In the genomic region with DNA sequence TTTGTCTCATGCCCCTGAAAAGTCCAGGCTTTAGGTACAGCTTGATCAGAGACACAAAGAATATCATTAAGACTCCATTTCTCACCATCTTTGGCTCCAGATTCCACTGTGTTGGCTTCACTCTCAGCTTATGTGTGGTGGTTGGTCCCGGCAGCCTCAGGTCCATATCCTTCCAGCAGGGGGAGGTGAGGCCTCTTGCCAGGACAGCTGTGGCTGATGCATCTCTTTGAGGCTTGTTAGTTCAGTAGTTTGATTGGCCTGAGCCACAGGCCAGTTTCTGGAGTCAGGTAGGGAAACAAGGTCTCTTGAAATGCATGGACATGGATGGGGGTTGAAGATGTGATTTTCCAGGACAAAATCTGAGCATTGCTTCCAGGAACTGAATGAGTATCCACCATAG, we compare ENCODE assay signal across 2 cellular contexts.
TF ChIP-seq lines count a peak whose summit lies in the region.

No MANE protein-coding gene starts in this region.

TF ChIP-seq in K562, 482 proteins besides CTCF, POLR2A, EP300 and RAD21 (continued from another document):
- TF ChIP-seq, protein P1, sequence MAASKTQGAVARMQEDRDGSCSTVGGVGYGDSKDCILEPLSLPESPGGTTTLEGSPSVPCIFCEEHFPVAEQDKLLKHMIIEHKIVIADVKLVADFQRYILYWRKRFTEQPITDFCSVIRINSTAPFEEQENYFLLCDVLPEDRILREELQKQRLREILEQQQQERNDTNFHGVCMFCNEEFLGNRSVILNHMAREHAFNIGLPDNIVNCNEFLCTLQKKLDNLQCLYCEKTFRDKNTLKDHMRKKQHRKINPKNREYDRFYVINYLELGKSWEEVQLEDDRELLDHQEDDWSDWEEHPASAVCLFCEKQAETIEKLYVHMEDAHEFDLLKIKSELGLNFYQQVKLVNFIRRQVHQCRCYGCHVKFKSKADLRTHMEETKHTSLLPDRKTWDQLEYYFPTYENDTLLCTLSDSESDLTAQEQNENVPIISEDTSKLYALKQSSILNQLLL (CRISPR knock-in tag; IDR thresholded peaks at IDR 0.05; ENCODE audit: borderline replicate concordance), result no peak
- no peak for TF ChIP-seq TEAD2 (tag; IDR thresholded peaks at IDR 0.05)
- TF ChIP-seq, protein P2, sequence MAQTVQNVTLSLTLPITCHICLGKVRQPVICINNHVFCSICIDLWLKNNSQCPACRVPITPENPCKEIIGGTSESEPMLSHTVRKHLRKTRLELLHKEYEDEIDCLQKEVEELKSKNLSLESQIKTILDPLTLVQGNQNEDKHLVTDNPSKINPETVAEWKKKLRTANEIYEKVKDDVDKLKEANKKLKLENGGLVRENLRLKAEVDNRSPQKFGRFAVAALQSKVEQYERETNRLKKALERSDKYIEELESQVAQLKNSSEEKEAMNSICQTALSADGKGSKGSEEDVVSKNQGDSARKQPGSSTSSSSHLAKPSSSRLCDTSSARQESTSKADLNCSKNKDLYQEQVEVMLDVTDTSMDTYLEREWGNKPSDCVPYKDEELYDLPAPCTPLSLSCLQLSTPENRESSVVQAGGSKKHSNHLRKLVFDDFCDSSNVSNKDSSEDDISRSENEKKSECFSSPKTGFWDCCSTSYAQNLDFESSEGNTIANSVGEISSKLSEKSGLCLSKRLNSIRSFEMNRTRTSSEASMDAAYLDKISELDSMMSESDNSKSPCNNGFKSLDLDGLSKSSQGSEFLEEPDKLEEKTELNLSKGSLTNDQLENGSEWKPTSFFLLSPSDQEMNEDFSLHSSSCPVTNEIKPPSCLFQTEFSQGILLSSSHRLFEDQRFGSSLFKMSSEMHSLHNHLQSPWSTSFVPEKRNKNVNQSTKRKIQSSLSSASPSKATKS (CRISPR knock-in tag; IDR thresholded peaks at IDR 0.05), result no peak
- TF ChIP-seq NUFIP1 (IDR thresholded peaks at IDR 0.05; ENCODE audit: partially characterized antibody), result no peak

TF ChIP-seq in HepG2, 621 proteins besides CTCF, POLR2A, EP300 and RAD21:
- TF ChIP-seq, protein P3, sequence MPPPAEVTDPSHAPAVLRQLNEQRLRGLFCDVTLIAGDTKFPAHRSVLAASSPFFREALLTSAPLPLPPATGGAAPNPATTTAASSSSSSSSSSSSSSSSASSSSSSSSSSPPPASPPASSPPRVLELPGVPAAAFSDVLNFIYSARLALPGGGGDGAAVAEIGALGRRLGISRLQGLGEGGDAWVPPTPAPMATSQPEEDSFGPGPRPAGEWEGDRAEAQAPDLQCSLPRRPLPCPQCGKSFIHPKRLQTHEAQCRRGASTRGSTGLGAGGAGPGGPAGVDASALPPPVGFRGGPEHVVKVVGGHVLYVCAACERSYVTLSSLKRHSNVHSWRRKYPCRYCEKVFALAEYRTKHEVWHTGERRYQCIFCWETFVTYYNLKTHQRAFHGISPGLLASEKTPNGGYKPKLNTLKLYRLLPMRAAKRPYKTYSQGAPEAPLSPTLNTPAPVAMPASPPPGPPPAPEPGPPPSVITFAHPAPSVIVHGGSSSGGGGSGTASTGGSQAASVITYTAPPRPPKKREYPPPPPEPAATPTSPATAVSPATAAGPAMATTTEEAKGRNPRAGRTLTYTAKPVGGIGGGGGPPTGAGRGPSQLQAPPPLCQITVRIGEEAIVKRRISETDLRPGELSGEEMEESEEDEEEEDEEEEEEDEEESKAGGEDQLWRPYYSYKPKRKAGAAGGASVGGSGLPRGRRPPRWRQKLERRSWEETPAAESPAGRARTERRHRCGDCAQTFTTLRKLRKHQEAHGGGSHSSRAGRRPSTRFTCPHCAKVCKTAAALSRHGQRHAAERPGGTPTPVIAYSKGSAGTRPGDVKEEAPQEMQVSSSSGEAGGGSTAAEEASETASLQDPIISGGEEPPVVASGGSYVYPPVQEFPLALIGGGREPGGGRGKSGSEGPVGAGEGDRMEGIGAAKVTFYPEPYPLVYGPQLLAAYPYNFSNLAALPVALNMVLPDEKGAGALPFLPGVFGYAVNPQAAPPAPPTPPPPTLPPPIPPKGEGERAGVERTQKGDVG (CRISPR knock-in tag; IDR thresholded peaks at IDR 0.05; ENCODE audit: borderline replicate concordance), result no peak
- TF ChIP-seq STAG1 (CRISPR knock-in tag; IDR thresholded peaks at IDR 0.05), result peak; percentile 80
- TF ChIP-seq RFXAP (CRISPR knock-in tag; IDR thresholded peaks at IDR 0.05; ENCODE audit: borderline replicate concordance), result 0 out of 2 replicates have a peak, but pooled peaks have one; percentile 31
- TF ChIP-seq MEIS1 (CRISPR knock-in tag; IDR thresholded peaks at IDR 0.05; ENCODE audit: borderline replicate concordance), result no peak
- 0 out of 2 replicates have a peak, but pooled peaks have one; percentile 25 for TF ChIP-seq ZNF644 (CRISPR knock-in tag; IDR thresholded peaks at IDR 0.05; ENCODE audit: low read depth)
- no peak for TF ChIP-seq THYN1 (CRISPR knock-in tag; IDR thresholded peaks at IDR 0.05; ENCODE audit: borderline replicate concordance, low read depth)
- TF ChIP-seq CBX5 (CRISPR knock-in tag; IDR thresholded peaks at IDR 0.05; ENCODE audit: borderline replicate concordance), result peak; percentile 34; the same call in 1 of the 2 replicates
- TF ChIP-seq, protein P4, sequence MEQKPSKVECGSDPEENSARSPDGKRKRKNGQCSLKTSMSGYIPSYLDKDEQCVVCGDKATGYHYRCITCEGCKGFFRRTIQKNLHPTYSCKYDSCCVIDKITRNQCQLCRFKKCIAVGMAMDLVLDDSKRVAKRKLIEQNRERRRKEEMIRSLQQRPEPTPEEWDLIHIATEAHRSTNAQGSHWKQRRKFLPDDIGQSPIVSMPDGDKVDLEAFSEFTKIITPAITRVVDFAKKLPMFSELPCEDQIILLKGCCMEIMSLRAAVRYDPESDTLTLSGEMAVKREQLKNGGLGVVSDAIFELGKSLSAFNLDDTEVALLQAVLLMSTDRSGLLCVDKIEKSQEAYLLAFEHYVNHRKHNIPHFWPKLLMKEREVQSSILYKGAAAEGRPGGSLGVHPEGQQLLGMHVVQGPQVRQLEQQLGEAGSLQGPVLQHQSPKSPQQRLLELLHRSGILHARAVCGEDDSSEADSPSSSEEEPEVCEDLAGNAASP (CRISPR knock-in tag; IDR thresholded peaks at IDR 0.05; ENCODE audit: borderline replicate concordance), result 0 out of 2 replicates have a peak, but pooled peaks have one; percentile 15
- 0 out of 2 replicates have a peak, but pooled peaks have one; percentile 8 for TF ChIP-seq GABPB1 (CRISPR knock-in tag; IDR thresholded peaks at IDR 0.05)
- TF ChIP-seq KLF16 (CRISPR knock-in tag; IDR thresholded peaks at IDR 0.05), result no peak
- TF ChIP-seq, protein P5, sequence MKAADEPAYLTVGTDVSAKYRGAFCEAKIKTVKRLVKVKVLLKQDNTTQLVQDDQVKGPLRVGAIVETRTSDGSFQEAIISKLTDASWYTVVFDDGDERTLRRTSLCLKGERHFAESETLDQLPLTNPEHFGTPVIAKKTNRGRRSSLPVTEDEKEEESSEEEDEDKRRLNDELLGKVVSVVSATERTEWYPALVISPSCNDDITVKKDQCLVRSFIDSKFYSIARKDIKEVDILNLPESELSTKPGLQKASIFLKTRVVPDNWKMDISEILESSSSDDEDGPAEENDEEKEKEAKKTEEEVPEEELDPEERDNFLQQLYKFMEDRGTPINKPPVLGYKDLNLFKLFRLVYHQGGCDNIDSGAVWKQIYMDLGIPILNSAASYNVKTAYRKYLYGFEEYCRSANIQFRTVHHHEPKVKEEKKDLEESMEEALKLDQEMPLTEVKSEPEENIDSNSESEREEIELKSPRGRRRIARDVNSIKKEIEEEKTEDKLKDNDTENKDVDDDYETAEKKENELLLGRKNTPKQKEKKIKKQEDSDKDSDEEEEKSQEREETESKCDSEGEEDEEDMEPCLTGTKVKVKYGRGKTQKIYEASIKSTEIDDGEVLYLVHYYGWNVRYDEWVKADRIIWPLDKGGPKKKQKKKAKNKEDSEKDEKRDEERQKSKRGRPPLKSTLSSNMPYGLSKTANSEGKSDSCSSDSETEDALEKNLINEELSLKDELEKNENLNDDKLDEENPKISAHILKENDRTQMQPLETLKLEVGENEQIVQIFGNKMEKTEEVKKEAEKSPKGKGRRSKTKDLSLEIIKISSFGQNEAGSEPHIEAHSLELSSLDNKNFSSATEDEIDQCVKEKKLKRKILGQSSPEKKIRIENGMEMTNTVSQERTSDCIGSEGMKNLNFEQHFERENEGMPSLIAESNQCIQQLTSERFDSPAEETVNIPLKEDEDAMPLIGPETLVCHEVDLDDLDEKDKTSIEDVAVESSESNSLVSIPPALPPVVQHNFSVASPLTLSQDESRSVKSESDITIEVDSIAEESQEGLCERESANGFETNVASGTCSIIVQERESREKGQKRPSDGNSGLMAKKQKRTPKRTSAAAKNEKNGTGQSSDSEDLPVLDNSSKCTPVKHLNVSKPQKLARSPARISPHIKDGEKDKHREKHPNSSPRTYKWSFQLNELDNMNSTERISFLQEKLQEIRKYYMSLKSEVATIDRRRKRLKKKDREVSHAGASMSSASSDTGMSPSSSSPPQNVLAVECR (CRISPR knock-in tag; IDR thresholded peaks at IDR 0.05; ENCODE audit: borderline replicate concordance), result 0 out of 2 replicates have a peak, but pooled peaks have one; percentile 28
- TF ChIP-seq SOX6 (IDR thresholded peaks at IDR 0.05), result no peak
- peak; percentile 18; the same call in 1 of the 2 replicates for TF ChIP-seq SOX6 (CRISPR knock-in tag; IDR thresholded peaks at IDR 0.05)
- TF ChIP-seq ZNF44 (CRISPR knock-in tag; IDR thresholded peaks at IDR 0.05), result no peak
- TF ChIP-seq LCORL (IDR thresholded peaks at IDR 0.05), result no peak
- TF ChIP-seq LCORL (CRISPR knock-in tag; IDR thresholded peaks at IDR 0.05), result no peak
- TF ChIP-seq CREB1 (IDR thresholded peaks at IDR 0.05), result no peak
- TF ChIP-seq CREB1 (CRISPR knock-in tag; IDR thresholded peaks at IDR 0.05), result no peak
- TF ChIP-seq FOSL2 (CRISPR knock-in tag; IDR thresholded peaks at IDR 0.05), result peak; percentile 54
- peak; percentile 83 for TF ChIP-seq SMC3 (IDR thresholded peaks at IDR 0.05; ENCODE audit: low read length)
- peak; percentile 26; the same call in 1 of the 2 replicates for TF ChIP-seq SAP130 (CRISPR knock-in tag; IDR thresholded peaks at IDR 0.05; ENCODE audit: low read depth)
- no peak for TF ChIP-seq GPN1 (CRISPR knock-in tag; IDR thresholded peaks at IDR 0.05; ENCODE audit: borderline replicate concordance)
- TF ChIP-seq XRCC5 (optimal IDR thresholded peaks at IDR 0.05; ENCODE audit: low read length), result peak; percentile 59
- TF ChIP-seq MED8 (CRISPR knock-in tag; IDR thresholded peaks at IDR 0.05; ENCODE audit: insufficient replicate concordance), result no peak
- no peak for TF ChIP-seq RXRA (CRISPR knock-in tag; IDR thresholded peaks at IDR 0.05)
- 0 out of 2 replicates have a peak, but pooled peaks have one; percentile 43 for TF ChIP-seq MED1 (CRISPR knock-in tag; IDR thresholded peaks at IDR 0.05)
- TF ChIP-seq, protein P6, sequence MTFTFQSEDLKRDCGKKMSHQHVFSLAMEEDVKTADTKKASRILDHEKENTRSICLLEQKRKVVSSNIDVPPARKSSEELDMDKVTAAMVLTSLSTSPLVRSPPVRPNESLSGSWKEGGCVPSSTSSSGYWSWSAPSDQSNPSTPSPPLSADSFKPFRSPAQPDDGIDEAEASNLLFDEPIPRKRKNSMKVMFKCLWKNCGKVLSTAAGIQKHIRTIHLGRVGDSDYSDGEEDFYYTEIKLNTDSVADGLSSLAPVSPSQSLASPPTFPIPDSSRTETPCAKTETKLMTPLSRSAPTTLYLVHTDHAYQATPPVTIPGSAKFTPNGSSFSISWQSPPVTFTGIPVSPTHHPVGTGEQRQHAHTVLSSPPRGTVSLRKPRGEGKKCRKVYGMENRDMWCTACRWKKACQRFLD (CRISPR knock-in tag; IDR thresholded peaks at IDR 0.05; ENCODE audit: borderline replicate concordance), result no peak
- no peak for TF ChIP-seq ZNF878 (CRISPR knock-in tag; IDR thresholded peaks at IDR 0.05)
- TF ChIP-seq, protein P7, sequence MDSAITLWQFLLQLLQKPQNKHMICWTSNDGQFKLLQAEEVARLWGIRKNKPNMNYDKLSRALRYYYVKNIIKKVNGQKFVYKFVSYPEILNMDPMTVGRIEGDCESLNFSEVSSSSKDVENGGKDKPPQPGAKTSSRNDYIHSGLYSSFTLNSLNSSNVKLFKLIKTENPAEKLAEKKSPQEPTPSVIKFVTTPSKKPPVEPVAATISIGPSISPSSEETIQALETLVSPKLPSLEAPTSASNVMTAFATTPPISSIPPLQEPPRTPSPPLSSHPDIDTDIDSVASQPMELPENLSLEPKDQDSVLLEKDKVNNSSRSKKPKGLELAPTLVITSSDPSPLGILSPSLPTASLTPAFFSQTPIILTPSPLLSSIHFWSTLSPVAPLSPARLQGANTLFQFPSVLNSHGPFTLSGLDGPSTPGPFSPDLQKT (CRISPR knock-in tag; IDR thresholded peaks at IDR 0.05; ENCODE audit: borderline replicate concordance), result no peak
- 0 out of 2 replicates have a peak, but pooled peaks have one; percentile 27 for TF ChIP-seq IRF2 (CRISPR knock-in tag; IDR thresholded peaks at IDR 0.05)
- TF ChIP-seq ISL2 (CRISPR knock-in tag; IDR thresholded peaks at IDR 0.05), result no peak
- no peak for TF ChIP-seq ZNF570 (CRISPR knock-in tag; IDR thresholded peaks at IDR 0.05; ENCODE audit: borderline replicate concordance)
- peak; percentile 37; the same call in 1 of the 2 replicates for TF ChIP-seq ZNF7 (CRISPR knock-in tag; IDR thresholded peaks at IDR 0.05)
TF ChIP-seq in HepG2: peak in this region for 15.
